ENCODE assay signal across 9 cellular contexts in the genomic region with DNA sequence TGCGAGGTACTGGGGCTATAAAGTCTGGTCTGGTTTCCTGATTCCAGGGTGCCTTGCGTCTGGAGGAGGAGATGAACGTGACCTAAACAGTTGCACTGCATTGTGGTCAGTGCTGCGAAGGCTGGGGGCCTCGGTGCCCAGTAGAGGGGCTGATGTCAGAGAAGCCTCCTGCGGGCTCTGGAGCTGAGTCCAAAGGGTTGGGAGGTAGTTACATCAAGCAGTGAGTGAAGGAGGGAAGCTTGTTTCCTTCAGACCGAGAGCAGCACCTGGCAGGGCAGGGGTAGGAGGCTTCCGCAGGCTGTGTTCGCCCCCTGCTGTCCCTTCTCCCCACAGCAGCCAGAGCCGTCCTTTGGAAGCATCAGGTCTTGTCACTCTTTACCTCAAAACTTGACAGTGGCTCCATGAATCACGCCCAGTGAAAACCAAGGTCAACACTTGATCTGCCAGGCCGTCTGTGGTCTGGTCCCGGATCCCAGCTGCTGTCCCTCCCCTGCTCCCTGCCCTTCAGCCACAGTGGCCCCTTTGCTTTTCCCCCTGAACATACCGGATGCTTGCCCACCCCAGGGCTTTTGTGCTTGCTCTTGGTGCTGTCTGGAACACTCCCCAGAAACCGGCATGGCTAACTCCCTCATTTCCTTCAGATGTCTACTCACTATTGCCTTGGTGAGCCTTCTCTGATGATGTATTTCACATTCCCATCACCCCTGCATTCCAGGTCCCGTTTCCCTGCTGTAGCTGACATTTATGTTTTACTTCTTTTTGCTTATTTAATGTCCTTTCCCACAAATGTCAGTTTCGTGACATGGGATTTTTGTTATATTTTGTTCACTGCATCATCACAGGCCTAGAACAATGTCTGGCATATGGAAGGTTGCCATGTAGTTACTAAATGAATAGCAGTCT. TPM values are rescaled to one million over a fixed set of nuclear protein-coding genes. Genes with fewer than 3 reads are reported as not detected.
DNase-seq lines count a peak whose midpoint lies in the region; ATAC-seq, FAIRE-seq and TF ChIP-seq lines count a peak whose summit lies in the region.
"Had no signal": no experiment of that assay in that cellular context is flagged by ENCODE, and none has a peak within 500 bp of the region (broad histone marks: within the 10 kb centered on the region; RNA-seq: fewer than 3 reads in every experiment).

No MANE protein-coding gene starts in this region.

- no peak overlapping the region for H3K4me3 Mint-ChIP-seq in activated CD4-positive, alpha-beta memory T cell treated with anti-CD3 and anti-CD28 coated beads for 36 hours

- ATAC-seq in GM21619 (IDR thresholded peaks at IDR 0.05; ENCODE audit: unreplicated experiment): no peak

- H3K27me3 Mint-ChIP-seq in activated CD4-positive, alpha-beta memory T cell treated with anti-CD3 and anti-CD28 coated beads for 36 hours: no peaks in the 10 kb centered on the region

- no peak overlapping the region for H3K4me2 ChIP-seq in endothelial cell of umbilical vein (ENCODE audit: insufficient read depth, low read length)

- peaks cover 25% of the 10 kb centered on the region for H3K36me3 Mint-ChIP-seq in activated CD4-positive, alpha-beta memory T cell treated with anti-CD3 and anti-CD28 coated beads for 36 hours

- POLR2A ChIA-PET in activated CD4-positive, alpha-beta memory T cell treated with anti-CD3 and anti-CD28 coated beads for 36 hours (lab: Charles Lee): interaction anchor here (1.4 kb wide), 1 partner anchor 211 kb away, joined by 3 read pairs; no protein-coding TSS in a partner anchor
- POLR2A ChIA-PET in endothelial cell of umbilical vein (lab: Charles Lee): no interaction called here

- no peak overlapping the region for H3K9ac ChIP-seq in endothelial cell of umbilical vein (replicated peaks; ENCODE audit: extremely low read depth, insufficient read depth, low read length)

- H3K9me3 ChIP-seq in endothelial cell of umbilical vein (replicated peaks; ENCODE audit: control insufficient read depth, insufficient read depth, low read length): no peaks in the 10 kb centered on the region
- H3K9me3 ChIP-seq in tibial nerve: no peaks in the 10 kb centered on the region

- no peak overlapping the region for H3K27ac Mint-ChIP-seq in activated CD4-positive, alpha-beta memory T cell treated with anti-CD3 and anti-CD28 coated beads for 36 hours

- whole genome bisulfite sequencing in tibial nerve, 2 donors: 21 to 22% methylated on average over 16 to 17 of the region's 17 CpGs

- H3K4me1 ChIP-seq in endothelial cell of umbilical vein (ENCODE audit: control insufficient read depth, extremely low read depth, insufficient read depth, low read length): peaks cover 21% of the 10 kb centered on the region
- H3K4me1 ChIP-seq in tibial nerve: peaks cover 0 to 96% (median 48%) of the 10 kb centered on the region in 4 donors

- TF ChIP-seq POLR2A in endothelial cell of umbilical vein (IDR thresholded peaks at IDR 0.05; ENCODE audit: low read depth, low read length) (no peak), tibial nerve (IDR thresholded peaks at IDR 0.05) (no peak)

- peaks cover 66% of the 10 kb centered on the region for H3K79me2 ChIP-seq in endothelial cell of umbilical vein (ENCODE audit: control insufficient read depth, insufficient read depth, low read length)

- H3K4me1 Mint-ChIP-seq in activated CD4-positive, alpha-beta memory T cell treated with anti-CD3 and anti-CD28 coated beads for 36 hours (ENCODE audit: low read depth): peaks cover 35% of the 10 kb centered on the region

- H3K9me3 Mint-ChIP-seq in activated CD4-positive, alpha-beta memory T cell treated with anti-CD3 and anti-CD28 coated beads for 36 hours: no peaks in the 10 kb centered on the region

- peak; percentile 26 for DNase-seq in NCI-H748 (lab: John Stamatoyannopoulos, UW; ENCODE audit: unreplicated experiment)
- DNase-seq in NCI-H748 treated with DMSO at 0.1 percent for 48 hours (lab: John Stamatoyannopoulos, UW): no peak
- peak; percentile 49 for DNase-seq in NCI-H2196 (lab: John Stamatoyannopoulos, UW; ENCODE audit: unreplicated experiment)
- DNase-seq in activated CD4-positive, alpha-beta memory T cell treated with anti-CD3 and anti-CD28 coated beads for 36 hours: peak; percentile 67
- peak; percentile 61 for DNase-seq in endothelial cell of umbilical vein (ENCODE audit: low read depth, low spot score)
- peak; percentile 97 for DNase-seq in myocyte (ENCODE audit: low read depth)
- peak in 1 of 2 donors; percentile 28 for DNase-seq in tibial nerve (ENCODE audit: low spot score in 2 of 2)

- no peak overlapping the region for H3K4me3 ChIP-seq in endothelial cell of umbilical vein (replicated peaks in 1 of 3; ENCODE audit: insufficient read depth in 1 of 3, low read depth in 1 of 3, low read length in 3 of 3)
- H3K4me3 ChIP-seq in tibial nerve: no peak overlapping the region

- no peaks in the 10 kb centered on the region for H3K27me3 ChIP-seq in endothelial cell of umbilical vein (ENCODE audit: control insufficient read depth in 2 of 2, insufficient read depth in 2 of 2, low read length in 2 of 2)
- H3K27me3 ChIP-seq in tibial nerve: no peaks in the 10 kb centered on the region

- no peaks in the 10 kb centered on the region for H3K9me1 ChIP-seq in endothelial cell of umbilical vein (replicated peaks; ENCODE audit: control insufficient read depth, extremely low read depth, insufficient read depth, low read length)

- intact Hi-C loops in activated CD4-positive, alpha-beta memory T cell treated with anti-CD3 and anti-CD28 coated beads for 36 hours (cut with micrococcal nuclease): loop anchor here (1.0 kb wide), 1 partner anchor 211 kb away; no protein-coding TSS in a partner anchor
- intact Hi-C loops in endothelial cell of umbilical vein (cut with micrococcal nuclease): loop anchor here (1.0 kb wide), 1 partner anchor 211 kb away; no protein-coding TSS in a partner anchor

- H3K36me3 ChIP-seq in endothelial cell of umbilical vein (ENCODE audit: control insufficient read depth in 2 of 2, extremely low read depth in 1 of 2, insufficient read depth in 2 of 2, low read length in 2 of 2): peaks cover 2 to 7% of the 10 kb centered on the region in 2 experiments
- H3K36me3 ChIP-seq in tibial nerve: peaks cover 0 to 27% (median 5%) of the 10 kb centered on the region in 3 donors

- TF ChIP-seq EP300 in tibial nerve (IDR thresholded peaks at IDR 0.05): peak in 1 of 2 donors; percentile 16

- TF ChIP-seq CTCF in endothelial cell of umbilical vein (IDR thresholded peaks at IDR 0.05; ENCODE audit: extremely low read depth in 1 of 2, insufficient read depth in 1 of 2, low read depth in 1 of 2, low read length in 2 of 2): peak; percentile 57 to 85
- TF ChIP-seq CTCF in tibial nerve (IDR thresholded peaks at IDR 0.05): peak; percentile 25 to 61 (median 48)

- no peak overlapping the region for H2AFZ ChIP-seq in endothelial cell of umbilical vein (ENCODE audit: low read depth, low read length)

- peak; percentile 50 for FAIRE-seq in endothelial cell of umbilical vein (lab: Jason Lieb, UNC)
- FAIRE-seq: islet of Langerhans had no signal

- dilution Hi-C loops in endothelial cell of umbilical vein (cut with MboI; ENCODE audit: extremely low pct_ligation_motif_present, low sequenced_read_pairs): no loop called here

- CTCF ChIA-PET in activated CD4-positive, alpha-beta memory T cell treated with anti-CD3 and anti-CD28 coated beads for 36 hours (lab: Charles Lee): interaction anchor here (0.6 to 7.1 kb wide), 22 partner anchors 8 to 1254 kb away, joined by 3 to 98 read pairs (median 3); partner anchors contain the start of gene AHCY
- CTCF ChIA-PET in endothelial cell of umbilical vein (lab: Charles Lee): interaction anchor here (0.5 to 5.8 kb wide), 22 partner anchors 9 to 337 kb away, joined by 3 to 107 read pairs (median 4); no protein-coding TSS in a partner anchor

- no peaks in the 10 kb centered on the region for H4K20me1 ChIP-seq in endothelial cell of umbilical vein (replicated peaks; ENCODE audit: control insufficient read depth, extremely low read depth, insufficient read depth, low read length)

- H3K27ac ChIP-seq in endothelial cell of umbilical vein (ENCODE audit: insufficient read depth, low read depth, low read length) (no peak overlapping the region), tibial nerve (peak overlapping the region; percentile 87 to 97 (median 92))

- no TSS peak for BruUV-seq in endothelial cell of umbilical vein (replicated peaks; lab: Mats Ljungman, UMichigan)

TF ChIP-seq in endothelial cell of umbilical vein, 7 proteins besides CTCF, POLR2A, EP300 and RAD21:
- no peak for TF ChIP-seq EZH2 (IDR thresholded peaks at IDR 0.05; ENCODE audit: borderline replicate concordance, low read depth, low read length, severe bottlenecking)
- peak; percentile 32 for TF ChIP-seq POLR2AphosphoS5 (IDR thresholded peaks at IDR 0.05; ENCODE audit: insufficient read depth, low read depth, low read length)

RNA-seq across cellular contexts. Expression of gene DYNLRB1, which starts 7.0 kb away (rescaled TPM):
- 100 to 1,000 TPM; 101 to 108 TPM for total RNA-seq in activated CD4-positive, alpha-beta memory T cell treated with anti-CD3 and anti-CD28 coated beads for 36 hours
- total RNA-seq in endothelial cell of umbilical vein (133 and 142 TPM in 2 replicates), myocyte (225 and 238 TPM in 2 replicates), tibial nerve (100 to 1,000 TPM; 145 to 188 (median 170) TPM)
- polyA plus RNA-seq in endothelial cell of umbilical vein: 238 and 245 TPM in 2 replicates
- 271 and 367 TPM in 2 replicates for polyA plus RNA-seq in endothelial cell of umbilical vein (2011; cell fraction: cytosol; rRNA removed)
- 104 and 127 TPM in 2 replicates for polyA plus RNA-seq in endothelial cell of umbilical vein (2011; cell fraction: nucleus; rRNA removed)
- polyA plus RNA-seq in endothelial cell of umbilical vein (2012): 327 and 368 TPM in 2 replicates
- polyA minus RNA-seq in endothelial cell of umbilical vein: 207 and 226 TPM in 2 replicates
- 73.9 TPM for polyA minus RNA-seq in endothelial cell of umbilical vein (2011; cell fraction: cytosol; rRNA and poly(A)+ RNA removed)
- polyA minus RNA-seq in endothelial cell of umbilical vein (2011; cell fraction: nucleus; rRNA and poly(A)+ RNA removed): 46.8 and 47.4 TPM in 2 replicates
- polyA plus RNA-seq in myocyte (2012): 409 TPM

RNA-seq across cellular contexts. Expression of gene MAP1LC3A, which starts 35.3 kb away (rescaled TPM):
- total RNA-seq in activated CD4-positive, alpha-beta memory T cell treated with anti-CD3 and anti-CD28 coated beads for 36 hours: 1 to 10 TPM; 4.6 to 5.6 TPM
- total RNA-seq in endothelial cell of umbilical vein (32.1 and 32.7 TPM in 2 replicates), myocyte (104 and 107 TPM in 2 replicates), tibial nerve (100 to 1,000 TPM in 2 of 4 donors, 10 to 100 TPM in 2; 62.4 to 139 (median 106) TPM)
- 39.8 and 54.1 TPM in 2 replicates for polyA plus RNA-seq in endothelial cell of umbilical vein
- 12.5 and 26.1 TPM in 2 replicates for polyA plus RNA-seq in endothelial cell of umbilical vein (2011; cell fraction: cytosol; rRNA removed)
- 75.2 and 90.4 TPM in 2 replicates for polyA plus RNA-seq in endothelial cell of umbilical vein (2011; cell fraction: nucleus; rRNA removed)
- 23.2 and 47.2 TPM in 2 replicates for polyA plus RNA-seq in endothelial cell of umbilical vein (2012)
- polyA minus RNA-seq in endothelial cell of umbilical vein: 5.8 and 6.9 TPM in 2 replicates
- not detected for polyA minus RNA-seq in endothelial cell of umbilical vein (2011; cell fraction: cytosol; rRNA and poly(A)+ RNA removed)
- 7.1 and 25.6 TPM in 2 replicates for polyA minus RNA-seq in endothelial cell of umbilical vein (2011; cell fraction: nucleus; rRNA and poly(A)+ RNA removed)
- 99.3 TPM for polyA plus RNA-seq in myocyte (2012)
